7 cellular contexts compared by ENCODE assay signal in genomic region chr12:20555015-20555414, GRCh38.
"Had no signal": no experiment of that assay in that cellular context is flagged by ENCODE, and none has a peak within 500 bp of the region (broad histone marks: within the 10 kb centered on the region; RNA-seq: fewer than 3 reads in every experiment).

No MANE protein-coding gene starts in this region.

- DNase-seq: GOT3, H7, HFFc6 had no signal

- H3K9me3 ChIP-seq: HAP-1 had no signal

- H3K27ac ChIP-seq: HL-60 had no signal

- H3K36me3 ChIP-seq: HAP-1 had no signal

- ATAC-seq: HCT116, HepG2 had no signal

- H3K4me1 ChIP-seq: HAP-1 had no signal

- H3K4me3 ChIP-seq: HAP-1 had no signal
